In the genomic region with DNA sequence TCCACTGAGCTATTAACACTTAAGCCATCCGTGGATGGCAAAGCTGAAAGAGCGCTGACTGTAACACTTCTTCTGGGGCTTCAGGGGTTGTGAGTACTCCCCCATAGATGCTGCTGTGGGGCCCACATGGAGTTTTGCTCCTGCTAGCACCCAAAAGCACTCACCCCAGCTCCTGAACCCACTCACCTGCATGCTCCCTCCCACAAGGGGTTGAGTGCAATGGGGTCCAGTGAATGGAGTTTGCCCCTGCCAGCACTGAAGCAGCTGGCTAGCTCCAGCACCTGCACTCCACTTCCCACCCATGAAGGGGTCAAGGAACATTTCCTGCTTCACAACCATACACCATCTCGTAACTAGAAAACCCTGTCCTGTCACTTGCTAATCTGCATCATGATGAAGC, we compare ENCODE assay signal across 13 cellular contexts.
DNase-seq lines count a peak whose midpoint lies in the region; ATAC-seq and TF ChIP-seq lines count a peak whose summit lies in the region.
"Had no signal": no experiment of that assay in that cellular context is flagged by ENCODE, and none has a peak within 500 bp of the region (broad histone marks: within the 10 kb centered on the region; RNA-seq: fewer than 3 reads in every experiment).

No MANE protein-coding gene starts in this region.

- H3K36me3 ChIP-seq in Peyer's patch = no peaks in the 10 kb centered on the region
- no peaks in the 10 kb centered on the region for H3K36me3 ChIP-seq in psoas muscle (ENCODE audit: insufficient read depth in 1 of 2, low read depth in 1 of 2)

- no peaks in the 10 kb centered on the region for H3K27me3 Mint-ChIP-seq in activated T-cell treated with anti-CD3 and anti-CD28 coated beads, Interleukin-2, amount 50 U/mL, for 72 hours (ENCODE audit: low read depth)

- H3K4me3 Mint-ChIP-seq in activated T-cell treated with anti-CD3 and anti-CD28 coated beads, Interleukin-2, amount 50 U/mL, for 72 hours = peak overlapping the region; percentile 69 to 82

- no peak for DNase-seq in activated T-cell treated with anti-CD3 and anti-CD28 coated beads, Interleukin-2, amount 50 U/mL, for 72 hours
- no peak for DNase-seq in AG08396 (ENCODE audit: low spot score)
- DNase-seq in DMS53 treated with DMSO at 0.1 percent for 48 hours (lab: John Stamatoyannopoulos, UW; ENCODE audit: unreplicated experiment) = no peak
- DNase-seq in Peyer's patch = no peak
- no peak for DNase-seq in psoas muscle
- DNase-seq: C1 segment of cervical spinal cord, GDM1, Karpas-422, OCI-M1 had no signal

- H3K27me3 ChIP-seq in Peyer's patch (no peaks in the 10 kb centered on the region), psoas muscle (ENCODE audit: insufficient read depth in 3 of 3, low read length in 2 of 3) (no peaks in the 10 kb centered on the region)

- H3K36me3 Mint-ChIP-seq in activated T-cell treated with anti-CD3 and anti-CD28 coated beads, Interleukin-2, amount 50 U/mL, for 72 hours (ENCODE audit: insufficient read depth in 2 of 2) = no peaks in the 10 kb centered on the region

- H3K4me3 ChIP-seq in Peyer's patch (no peak overlapping the region), psoas muscle (no peak overlapping the region)
- H3K4me3 ChIP-seq: lung had no signal

- H3K4me1 ChIP-seq in Peyer's patch (no peaks in the 10 kb centered on the region), psoas muscle (no peaks in the 10 kb centered on the region)

- TF ChIP-seq CTCF in Peyer's patch (IDR thresholded peaks at IDR 0.05) (no peak), psoas muscle (IDR thresholded peaks at IDR 0.05) (no peak)

- H3K27ac ChIP-seq in Peyer's patch (no peak overlapping the region), psoas muscle (no peak overlapping the region)

- ATAC-seq in GM18502 (IDR thresholded peaks at IDR 0.05; ENCODE audit: poor library complexity, unreplicated experiment) = peak; percentile 23
- peak; percentile 23 for ATAC-seq in GM19438 (IDR thresholded peaks at IDR 0.05; ENCODE audit: low read depth, unreplicated experiment)
- peak; percentile 27 for ATAC-seq in HG02943 (IDR thresholded peaks at IDR 0.05; ENCODE audit: low read depth, unreplicated experiment)
- no peak for ATAC-seq in activated T-cell treated with anti-CD3 and anti-CD28 coated beads, Interleukin-2, amount 50 U/mL, for 72 hours (replicated peaks in 1 of 2)
- ATAC-seq in psoas muscle = no peak

- H3K9me3 Mint-ChIP-seq in activated T-cell treated with anti-CD3 and anti-CD28 coated beads, Interleukin-2, amount 50 U/mL, for 72 hours = no peaks in the 10 kb centered on the region

- WGBS in psoas muscle, 3 donors = 82 to 84% (median 83%) methylated on average over 3 of the region's 3 CpGs

- TF ChIP-seq POLR2A in Peyer's patch (IDR thresholded peaks at IDR 0.05) = no peak

- intact Hi-C loops in psoas muscle (cut with DNase I) = no loop called here

- peak overlapping the region; percentile 91 for H3K27ac Mint-ChIP-seq in activated T-cell treated with anti-CD3 and anti-CD28 coated beads, Interleukin-2, amount 50 U/mL, for 72 hours

- peaks cover 90% of the 10 kb centered on the region for H3K4me1 Mint-ChIP-seq in activated T-cell treated with anti-CD3 and anti-CD28 coated beads, Interleukin-2, amount 50 U/mL, for 72 hours (ENCODE audit: low read depth)

- H3K9me3 ChIP-seq in Peyer's patch (no peaks in the 10 kb centered on the region), psoas muscle (no peaks in the 10 kb centered on the region)

Comparison
In these comparisons a context has a peak if more than half of its experiments do, and no peak if none do; other contexts are left out.
1. ATAC-seq: peak in GM18502 (single experiment), GM19438 (single experiment) and HG02943 (single experiment); none in activated T-cell treated with anti-CD3 and anti-CD28 coated beads, Interleukin-2, amount 50 U/mL, for 72 hours (0 of 2) and psoas muscle (0 of 4).